ENCODE assay signal across 32 cellular contexts in genomic region chr2:84327645-84328249, GRCh38.
"Had no signal": no experiment of that assay in that cellular context is flagged by ENCODE, and none has a peak within 500 bp of the region (broad histone marks: within the 10 kb centered on the region; RNA-seq: fewer than 3 reads in every experiment).

No MANE protein-coding gene starts in this region.

- H3K9me3 ChIP-seq: ovary, psoas muscle, suprapubic skin, testis, tibial artery, transverse colon, upper lobe of right lung, uterus had no signal

- H3K27me3 ChIP-seq: neural progenitor cell, ovary, testis, tibial artery, transverse colon, upper lobe of right lung, uterus had no signal

- H3K27me3 Mint-ChIP-seq: progenitor cell of endocrine pancreas had no signal

- H3K27ac ChIP-seq: neural progenitor cell, ovary, parathyroid adenoma, psoas muscle, skin epidermis, spleen, suprapubic skin, testis, tibial artery, transverse colon, upper lobe of right lung, uterus had no signal

- H3K4me3 Mint-ChIP-seq: naive B cell; naive thymus-derived CD8-positive, alpha-beta T cell; nephron progenitor cell; neural progenitor cell; stimulated activated memory B cell treated with anti-CD40 and anti-IgM and Interleukin-4, amounts not matched to agents 10 μg/mL and 1 μg/mL and 100 μg/mL, for 72 hours; stimulated activated naive CD8-positive, alpha-beta T cell treated with anti-CD3 and anti-CD28 coated beads, Interleukin-15, amount 100 ng/mL, for 72 hours; type B pancreatic cell had no signal

- H3K27ac Mint-ChIP-seq: naive B cell; naive thymus-derived CD8-positive, alpha-beta T cell; nephron progenitor cell; neural progenitor cell; progenitor cell of endocrine pancreas; stimulated activated memory B cell treated with anti-CD40 and anti-IgM and Interleukin-4, amounts not matched to agents 10 μg/mL and 1 μg/mL and 100 μg/mL, for 72 hours; stimulated activated naive CD8-positive, alpha-beta T cell treated with anti-CD3 and anti-CD28 coated beads, Interleukin-15, amount 100 ng/mL, for 72 hours; type B pancreatic cell had no signal

- H3K36me3 Mint-ChIP-seq: neural progenitor cell; stimulated activated memory B cell treated with anti-CD40 and anti-IgM and Interleukin-4, amounts not matched to agents 10 μg/mL and 1 μg/mL and 100 μg/mL, for 72 hours; type B pancreatic cell had no signal

- H3K9me3 Mint-ChIP-seq: nephron progenitor cell, neural progenitor cell, type B pancreatic cell had no signal

- DNase-seq: naive B cell; naive thymus-derived CD8-positive, alpha-beta T cell; nephron progenitor cell; occipital lobe; ovary; posterior cingulate gyrus; psoas muscle; right cardiac atrium; spleen; stimulated activated CD4-positive, alpha-beta T cell treated with anti-CD3 and anti-CD28 coated beads, Interleukin-12 subunit alpha, Interleukin-12 subunit beta, amount 100 ng/mL, for 4 hours; stimulated activated CD4-positive, alpha-beta T cell treated with anti-CD3 and anti-CD28 coated beads, Interleukin-1b, Interleukin-23, amount 100 ng/mL, for 48 hours; stimulated activated CD4-positive, alpha-beta T cell treated with anti-CD3 and anti-CD28 coated beads, Interleukin-4, amount 100 ng/mL, for 1 hour; stimulated activated CD4-positive, alpha-beta T cell treated with anti-CD3 and anti-CD28 coated beads, Interleukin-4, amount 100 ng/mL, for 4 hours; stimulated activated CD8-positive, alpha-beta memory T cell treated with anti-CD3 and anti-CD28 coated beads, Interleukin-4, amount 100 ng/mL, for 48 hours; stimulated activated naive CD4-positive, alpha-beta T cell; stimulated activated naive CD8-positive, alpha-beta T cell treated with anti-CD3 and anti-CD28 coated beads, Interleukin-15, amount 100 ng/mL, for 72 hours; stimulated activated naive CD8-positive, alpha-beta T cell treated with anti-CD3 and anti-CD28 coated beads, Interleukin-15, Interleukin-2, amounts not matched to agents 100 U/mL and 50 U/mL, for 24 hours; substantia nigra; testis; tibial artery; transverse colon; upper lobe of right lung; uterus had no signal

- H3K4me1 Mint-ChIP-seq: naive B cell; naive thymus-derived CD8-positive, alpha-beta T cell; stimulated activated memory B cell treated with anti-CD40 and anti-IgM and Interleukin-4, amounts not matched to agents 10 μg/mL and 1 μg/mL and 100 μg/mL, for 72 hours; stimulated activated naive CD8-positive, alpha-beta T cell treated with anti-CD3 and anti-CD28 coated beads, Interleukin-15, amount 100 ng/mL, for 72 hours had no signal

- H3K4me1 ChIP-seq: neural progenitor cell, parathyroid adenoma, psoas muscle, spleen, suprapubic skin, testis, tibial artery, transverse colon, upper lobe of right lung, uterus had no signal

- H3K4me3 ChIP-seq: neural progenitor cell, ovary, psoas muscle, skin epidermis, smooth muscle cell, spleen, suprapubic skin, testis, tibial artery, transverse colon, upper lobe of right lung, uterus had no signal

- H3K36me3 ChIP-seq: neural progenitor cell, ovary, spleen, suprapubic skin, tibial artery, transverse colon, upper lobe of right lung, uterus had no signal

- ATAC-seq: naive thymus-derived CD8-positive, alpha-beta T cell; psoas muscle; right cardiac atrium; sciatic nerve; stimulated activated memory B cell treated with anti-CD40 and anti-IgM and Interleukin-4, amounts not matched to agents 10 μg/mL and 1 μg/mL and 100 μg/mL, for 72 hours; stimulated activated naive CD8-positive, alpha-beta T cell treated with anti-CD3 and anti-CD28 coated beads, Interleukin-15, amount 100 ng/mL, for 72 hours; stimulated activated naive CD8-positive, alpha-beta T cell treated with anti-CD3 and anti-CD28 coated beads, Interleukin-15, Interleukin-2, amounts not matched to agents 100 U/mL and 50 U/mL, for 24 hours; upper lobe of right lung had no signal
